9 cellular contexts compared by ENCODE assay signal in the genomic region with DNA sequence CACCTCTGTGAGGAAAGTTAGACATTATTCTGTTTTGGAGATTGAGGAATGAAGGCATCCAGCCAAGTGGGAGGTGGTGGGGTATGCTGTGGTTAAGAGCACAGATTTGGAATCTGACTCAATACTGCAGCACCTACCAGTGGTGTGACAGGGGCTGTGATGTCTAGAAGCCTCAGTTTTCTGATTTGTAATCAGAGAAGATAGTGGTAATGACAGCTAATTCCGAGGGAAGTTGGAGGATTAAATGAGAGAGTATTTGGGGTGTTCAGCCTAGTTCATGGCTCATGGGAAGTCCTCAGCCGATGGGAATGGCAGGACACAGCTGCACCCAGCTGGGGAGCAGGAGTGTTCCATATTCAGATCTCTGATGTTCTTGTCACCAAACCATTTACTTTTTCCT. TPM values are rescaled to one million over a fixed set of nuclear protein-coding genes. Genes with fewer than 3 reads are reported as not detected.
A peak's percentile ranks its signal among the peaks of the same experiment; 100 is the strongest.
DNase-seq lines count a peak whose midpoint lies in the region; ATAC-seq, FAIRE-seq and TF ChIP-seq lines count a peak whose summit lies in the region.
"Had no signal": no experiment of that assay in that cellular context is flagged by ENCODE, and none has a peak within 500 bp of the region (broad histone marks: within the 10 kb centered on the region; RNA-seq: fewer than 3 reads in every experiment).

No MANE protein-coding gene starts in this region.

- no peaks in the 10 kb centered on the region for H3K9me3 ChIP-seq in K562 (replicated peaks; ENCODE audit: control insufficient read depth, insufficient read depth, low read depth, low read length)

- no TSS peak for BruUV-seq in K562 (replicated peaks; lab: Mats Ljungman, UMichigan)

- intact Hi-C loops in K562 (cut with micrococcal nuclease): no loop called here

- CTCF ChIA-PET in BJ (lab: Yijun Ruan, JAX): interaction anchor here (0.7 to 3.0 kb wide), 8 partner anchors 9 to 281 kb away, joined by 3 to 16 read pairs (median 4); a partner anchor contains a TSS
- CTCF ChIA-PET in K562 (lab: Yijun Ruan, JAX; ENCODE audit: low intra/inter-chr PET ratio): interaction anchor here (0.6 to 2.3 kb wide), 2 partner anchors 211 to 1071 kb away, joined by 3 to 24 read pairs; no protein-coding TSS in a partner anchor

- H3K36me3 ChIP-seq in BJ (ENCODE audit: control insufficient read depth, insufficient read depth, low read length) (peaks cover 3% of the 10 kb centered on the region), K562 (ENCODE audit: control insufficient read depth, insufficient read depth, low read length) (peaks cover 62% of the 10 kb centered on the region), mesendoderm (ENCODE audit: control insufficient read depth, insufficient read depth, low read length) (no peaks in the 10 kb centered on the region)

- no peak for TF ChIP-seq EP300 in K562 (IDR thresholded peaks at IDR 0.05; ENCODE audit: low read length)

- TF ChIP-seq POLR2A in K562 (conservative IDR thresholded peaks at IDR 0.05): no peak

- peak overlapping the region; percentile 44 for H3K27ac ChIP-seq in HL-60 (replicated peaks)
- H3K27ac ChIP-seq in K562 (ENCODE audit: extremely low read depth, low read depth, low read length): no peak overlapping the region
- no peak overlapping the region for H3K27ac ChIP-seq in mesendoderm (ENCODE audit: low read depth, low read length)

- DNase-seq in BJ (ENCODE audit: low read depth) (no peak), HL-60 (ENCODE audit: low read depth in 1 of 2, low spot score in 1 of 2) (no peak), K562 (ENCODE audit: extremely low read depth in 1 of 4, low spot score in 3 of 4) (no peak), mesendoderm (peak; percentile 42), NCI-H2227 (lab: John Stamatoyannopoulos, UW; ENCODE audit: unreplicated experiment) (no peak), NOMO-1 treated with dmso at 0.1 percent for 144 hours (lab: John Stamatoyannopoulos, UW; ENCODE audit: unreplicated experiment) (no peak)
- DNase-seq: retina had no signal

- TF ChIP-seq RAD21 in K562 (CRISPR knock-in tag; conservative IDR thresholded peaks at IDR 0.05 in 1 of 2, IDR thresholded peaks at IDR 0.05 in 1 of 2): peak in 1 of 2 experiments; percentile 49; a peak in 2 of 4 replicates

- no peaks in the 10 kb centered on the region for H3K9me1 ChIP-seq in K562 (ENCODE audit: control insufficient read depth, insufficient read depth, low read length)

- no peaks in the 10 kb centered on the region for H3K4me1 ChIP-seq in K562 (replicated peaks in 1 of 2; ENCODE audit: control insufficient read depth in 2 of 2, insufficient read depth in 2 of 2, low read length in 2 of 2)
- no peaks in the 10 kb centered on the region for H3K4me1 ChIP-seq in mesendoderm (ENCODE audit: control insufficient read depth, low read depth, low read length)

- no peak overlapping the region for H2BK5ac ChIP-seq in mesendoderm (ENCODE audit: low read length)

- POLR2A ChIA-PET in BJ (lab: Charles Lee) (interaction anchor here (0.7 kb wide), 1 partner anchor 35 kb away, joined by 4 read pairs; no protein-coding TSS in a partner anchor), K562 (lab: Yijun Ruan, JAX) (interaction anchor here (0.8 kb wide), 1 partner anchor 10 kb away, joined by 4 read pairs; no protein-coding TSS in a partner anchor)

- WGBS in K562 (ENCODE audit: insufficient coverage, low coverage, missing lambda C conversion rate): 53% methylated on average over 2 of the region's 2 CpGs
- no CpG with 5 or more reads among the region's 2 CpGs for WGBS in mesendoderm (ENCODE audit: extremely low coverage, insufficient coverage, low lambda C conversion rate)

- H3K56ac ChIP-seq in mesendoderm (ENCODE audit: low read length): no peak overlapping the region

- H2BK120ac ChIP-seq in mesendoderm (ENCODE audit: low read depth, low read length): no peak overlapping the region

- no peak for FAIRE-seq in K562 (lab: Jason Lieb, UNC)

- H3K27me3 ChIP-seq in BJ (ENCODE audit: control insufficient read depth, insufficient read depth, low read length) (no peaks in the 10 kb centered on the region), HL-60 (ENCODE audit: insufficient read depth, poor library complexity, severe bottlenecking) (no peaks in the 10 kb centered on the region), K562 (ENCODE audit: control insufficient read depth in 2 of 2, insufficient read depth in 2 of 2, low read length in 2 of 2) (no peaks in the 10 kb centered on the region), mesendoderm (ENCODE audit: insufficient read depth, low read length, poor library complexity) (no peaks in the 10 kb centered on the region)

- peak; percentile 48; the same call in 2 of the 3 replicates for ATAC-seq in K562
- no peak for ATAC-seq in GM21825 (IDR thresholded peaks at IDR 0.05; ENCODE audit: unreplicated experiment)
- no peak for ATAC-seq in HG02840 (IDR thresholded peaks at IDR 0.05; ENCODE audit: low FRiP score, unreplicated experiment)

- TF ChIP-seq CTCF in BJ (IDR thresholded peaks at IDR 0.05; ENCODE audit: insufficient read depth, low read depth, low read length) (peak; percentile 58), HL-60 (IDR thresholded peaks at IDR 0.05; ENCODE audit: insufficient read depth, low read length) (no peak), K562 (IDR thresholded peaks at IDR 0.05 in 2 of 3, conservative IDR thresholded peaks at IDR 0.05 in 1 of 3; ENCODE audit: insufficient read depth in 2 of 3, low read depth in 1 of 3, low read length in 3 of 3) (peak in 2 of 3 experiments; percentile 30 to 36; a peak in 3 of 6 replicates)

- no peak overlapping the region for H4K5ac ChIP-seq in mesendoderm (ENCODE audit: low read length)

- H3K4me3 ChIP-seq in BJ (ENCODE audit: low read depth, low read length) (no peak overlapping the region), HL-60 (replicated peaks; ENCODE audit: insufficient read depth, low read length) (no peak overlapping the region), K562 (no peak overlapping the region), mesendoderm (ENCODE audit: low read length) (no peak overlapping the region)

- no peak overlapping the region for H2BK15ac ChIP-seq in mesendoderm (replicated peaks; ENCODE audit: low read depth)

- no peak overlapping the region for H4K8ac ChIP-seq in mesendoderm (ENCODE audit: low read depth, low read length)

- no peak overlapping the region for H2AFZ ChIP-seq in K562 (ENCODE audit: low read depth, low read length)

- in situ Hi-C loops in K562 (cut with MboI): no loop called here

- H3K79me2 ChIP-seq in K562 (ENCODE audit: control insufficient read depth, insufficient read depth, low read length) (no peaks in the 10 kb centered on the region; the same call in 2 of the 3 replicates), mesendoderm (ENCODE audit: control insufficient read depth, insufficient read depth, low read length) (no peaks in the 10 kb centered on the region)

- H3K79me1 ChIP-seq in mesendoderm (ENCODE audit: low read length): no peaks in the 10 kb centered on the region

- no peak overlapping the region for H3K9ac ChIP-seq in K562 (ENCODE audit: insufficient read depth in 1 of 2, low read depth in 2 of 2, low read length in 2 of 2)
- no peak overlapping the region for H3K9ac ChIP-seq in mesendoderm (ENCODE audit: low read length)

- H3K4me2 ChIP-seq in K562 (ENCODE audit: insufficient read depth, low read length): no peak overlapping the region
- H3K4me2 ChIP-seq in mesendoderm (ENCODE audit: low read length): no peak overlapping the region

- H3K23ac ChIP-seq in mesendoderm (ENCODE audit: low read length): no peak overlapping the region

- H4K20me1 ChIP-seq in K562 (replicated peaks; ENCODE audit: control insufficient read depth, insufficient read depth, low read length): no peaks in the 10 kb centered on the region

- no peak overlapping the region for H3K18ac ChIP-seq in mesendoderm (ENCODE audit: low read length)

- no peak overlapping the region for H2AK5ac ChIP-seq in mesendoderm (ENCODE audit: low read length)

- no peak overlapping the region for H3K4ac ChIP-seq in mesendoderm (ENCODE audit: low read depth, low read length)

TF ChIP-seq in K562, 482 proteins besides CTCF, POLR2A, EP300 and RAD21:
- 0 out of 4 replicates have a peak, but pooled peaks of 1 of the 2 experiments have one; percentile 30 for TF ChIP-seq RCOR1 (IDR thresholded peaks at IDR 0.05; ENCODE audit: borderline replicate concordance in 1 of 2, low read depth in 2 of 2, low read length in 2 of 2)
- TF ChIP-seq NFIC (IDR thresholded peaks at IDR 0.05): peak; percentile 41
- TF ChIP-seq ZNF3 (CRISPR knock-in tag; IDR thresholded peaks at IDR 0.05): no peak
- TF ChIP-seq RBM22 (IDR thresholded peaks at IDR 0.05; ENCODE audit: low read depth, low read length, poor library complexity, severe bottlenecking): no peak
- 0 out of 2 replicates have a peak, but pooled peaks have one; percentile 29 for TF ChIP-seq ZNF79 (CRISPR knock-in tag; IDR thresholded peaks at IDR 0.05; ENCODE audit: low read depth)
- no peak for TF ChIP-seq RBM15 (IDR thresholded peaks at IDR 0.05; ENCODE audit: insufficient read depth, low read length)
- TF ChIP-seq KDM1A (IDR thresholded peaks at IDR 0.05): 0 out of 4 replicates have a peak, but pooled peaks of 1 of the 2 experiments have one; percentile 38

RNA-seq across cellular contexts. Expression of a gene that starts 9.2 kb away (rescaled TPM):
- 2.9 and 3.3 TPM in 2 replicates for polyA plus RNA-seq in BJ (2011; rRNA removed)
- polyA minus RNA-seq in BJ (2011; rRNA and poly(A)+ RNA removed): 4.6 and 10.8 TPM in 2 replicates
- 30.2 and 34.7 TPM in 2 replicates for total RNA-seq in K562 (2011; cell fraction: chromatin; rRNA removed; ENCODE audit: low replicate concordance)
- total RNA-seq in K562 (2011; cell fraction: nucleolus; rRNA removed): 26.8 and 36.1 TPM in 2 replicates
- total RNA-seq in K562 (2011; cell fraction: nucleoplasm; rRNA removed): 19.1 and 25.0 TPM in 2 replicates
- 5.0 and 11.7 TPM in 2 replicates for total RNA-seq in K562 (2014; rRNA removed)
- total RNA-seq in K562 (2014; rRNA removed; fragmentation: Illumina TruSeq; extraction: Trizol): 4.9 and 5.9 TPM in 2 replicates
- 4.9 and 9.7 TPM in 2 replicates for total RNA-seq in K562 (2015; rRNA removed; fragmentation: Illumina TruSeq; extraction: Trizol)
- total RNA-seq in K562 (2021): 8.0 and 8.8 TPM in 2 replicates
- 2.9 and 4.4 TPM in 2 replicates for polyA plus RNA-seq in K562 (2011; rRNA removed)
- 2.6 TPM in 2 replicates for polyA plus RNA-seq in K562 (2011; cell fraction: cytosol; rRNA removed)
- polyA plus RNA-seq in K562 (2011; cell fraction: nucleus; rRNA removed): 16.6 and 24.2 TPM in 2 replicates
- polyA plus RNA-seq in K562 (2012): 5.3 and 9.7 TPM in 2 replicates
- polyA plus RNA-seq in K562 (2014; fragmentation: Illumina TruSeq; extraction: Trizol): 5.7 and 6.3 TPM in 2 replicates
- under 1 TPM; 0.56 to 0.76 TPM for polyA plus RNA-seq in K562 (2014; fragmentation: Nextera tagmentation; extraction: Ambion mirVana)
- polyA plus RNA-seq in K562 (2014; rRNA removed): 4.7 and 5.4 TPM in 2 replicates
- polyA minus RNA-seq in K562 (2011; rRNA and poly(A)+ RNA removed): 16.2 and 17.9 TPM in 2 replicates
- 1.8 and 3.2 TPM in 2 replicates for polyA minus RNA-seq in K562 (2011; cell fraction: cytosol; rRNA and poly(A)+ RNA removed)
- 17.5 and 25.3 TPM in 2 replicates for polyA minus RNA-seq in K562 (2011; cell fraction: nucleus; rRNA and poly(A)+ RNA removed)
- polyA plus RNA-seq in mesendoderm (2013, experiment 1 of 2): 3.4 TPM
- 3.3 TPM for polyA plus RNA-seq in mesendoderm (2013, experiment 2 of 2)
